9 cellular contexts compared by ENCODE assay signal in the genomic region with DNA sequence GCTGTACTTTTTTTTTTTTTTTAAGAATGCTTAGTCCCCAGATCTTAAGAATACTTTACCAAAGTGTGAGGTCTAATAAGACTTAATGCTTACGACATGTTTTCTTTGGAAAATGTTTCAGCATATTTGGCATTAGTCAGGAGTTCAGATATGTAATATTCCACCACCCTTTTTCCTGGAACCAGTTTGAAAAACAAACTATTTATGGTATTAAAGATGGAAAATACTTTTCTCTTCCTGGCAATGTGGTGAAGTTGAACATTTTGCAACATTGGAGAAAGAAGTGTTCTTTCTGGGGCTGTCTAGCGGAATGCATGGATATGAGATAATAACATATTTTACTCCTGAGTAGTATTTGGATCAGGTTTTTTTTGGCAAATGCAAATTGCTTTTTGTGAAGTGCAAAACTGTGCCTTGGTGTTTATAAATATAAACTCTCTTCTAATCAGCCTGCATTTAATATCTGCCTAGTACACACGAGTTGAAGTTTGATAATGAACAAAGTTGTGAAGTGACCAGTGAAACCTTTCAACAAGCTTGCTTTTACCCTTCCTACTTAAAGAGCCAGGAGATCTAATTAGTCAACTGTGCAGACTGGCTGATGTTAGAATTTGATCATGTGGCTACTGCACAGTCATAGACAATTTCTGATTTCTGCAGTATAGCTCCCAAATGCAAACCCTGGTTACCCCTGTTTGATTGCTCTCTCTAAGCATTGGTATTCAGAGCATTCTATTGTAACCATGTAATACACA. TPM values are rescaled to one million over a fixed set of nuclear protein-coding genes. Genes with fewer than 3 reads are reported as not detected.
DNase-seq lines count a peak whose midpoint lies in the region; ATAC-seq and TF ChIP-seq lines count a peak whose summit lies in the region.
"Had no signal": no experiment of that assay in that cellular context is flagged by ENCODE, and none has a peak within 500 bp of the region (broad histone marks: within the 10 kb centered on the region; RNA-seq: fewer than 3 reads in every experiment).

No MANE protein-coding gene starts in this region.

- H3K27me3 Mint-ChIP-seq in activated T-helper 17 cell treated with anti-CD3 and anti-CD28 coated beads, Interleukin-2, amount 50 U/mL, for 72 hours: no peaks in the 10 kb centered on the region
- no peaks in the 10 kb centered on the region for H3K27me3 Mint-ChIP-seq in stimulated activated memory B cell treated with anti-CD40 and anti-IgM and Interleukin-4, amounts not matched to agents 10 μg/mL and 1 μg/mL and 100 μg/mL, for 72 hours

- H3K9me3 Mint-ChIP-seq in activated T-helper 17 cell treated with anti-CD3 and anti-CD28 coated beads, Interleukin-2, amount 50 U/mL, for 72 hours: no peaks in the 10 kb centered on the region
- no peaks in the 10 kb centered on the region for H3K9me3 Mint-ChIP-seq in stimulated activated memory B cell treated with anti-CD40 and anti-IgM and Interleukin-4, amounts not matched to agents 10 μg/mL and 1 μg/mL and 100 μg/mL, for 72 hours

- peak overlapping the region; percentile 20 for H3K27ac Mint-ChIP-seq in activated T-helper 17 cell treated with anti-CD3 and anti-CD28 coated beads, Interleukin-2, amount 50 U/mL, for 72 hours
- H3K27ac Mint-ChIP-seq in stimulated activated memory B cell treated with anti-CD40 and anti-IgM and Interleukin-4, amounts not matched to agents 10 μg/mL and 1 μg/mL and 100 μg/mL, for 72 hours: peak overlapping the region; percentile 89

- peaks cover 13% of the 10 kb centered on the region for H3K4me1 Mint-ChIP-seq in activated T-helper 17 cell treated with anti-CD3 and anti-CD28 coated beads, Interleukin-2, amount 50 U/mL, for 72 hours
- H3K4me1 Mint-ChIP-seq in stimulated activated memory B cell treated with anti-CD40 and anti-IgM and Interleukin-4, amounts not matched to agents 10 μg/mL and 1 μg/mL and 100 μg/mL, for 72 hours: peaks cover 40% of the 10 kb centered on the region

- peak overlapping the region; percentile 48 for H3K4me3 Mint-ChIP-seq in activated T-helper 17 cell treated with anti-CD3 and anti-CD28 coated beads, Interleukin-2, amount 50 U/mL, for 72 hours
- H3K4me3 Mint-ChIP-seq in stimulated activated memory B cell treated with anti-CD40 and anti-IgM and Interleukin-4, amounts not matched to agents 10 μg/mL and 1 μg/mL and 100 μg/mL, for 72 hours: no peak overlapping the region

- no peak for DNase-seq in left ventricle myocardium superior
- no peak for DNase-seq in stimulated activated CD4-positive, alpha-beta T cell treated with anti-CD3 and anti-CD28 coated beads, Interleukin-4, amount 100 ng/mL, for 1 hour
- no peak for DNase-seq in foreskin melanocyte
- no peak for DNase-seq in GDM1 (lab: John Stamatoyannopoulos, UW)
- DNase-seq: SJCRH30 had no signal

- H3K36me3 Mint-ChIP-seq in activated T-helper 17 cell treated with anti-CD3 and anti-CD28 coated beads, Interleukin-2, amount 50 U/mL, for 72 hours (ENCODE audit: low read depth): peaks cover 95% of the 10 kb centered on the region
- peaks cover 44% of the 10 kb centered on the region for H3K36me3 Mint-ChIP-seq in stimulated activated memory B cell treated with anti-CD40 and anti-IgM and Interleukin-4, amounts not matched to agents 10 μg/mL and 1 μg/mL and 100 μg/mL, for 72 hours

- intact Hi-C loops in left ventricle myocardium superior (cut with micrococcal nuclease): no loop called here

- TF ChIP-seq POLR2A in GM18505 (IDR thresholded peaks at IDR 0.05; ENCODE audit: borderline replicate concordance, extremely low read depth, insufficient read depth, insufficient read length): no peak

- peak; percentile 19 for ATAC-seq in GM18505 (IDR thresholded peaks at IDR 0.05; ENCODE audit: unreplicated experiment)
- ATAC-seq in activated T-helper 17 cell treated with anti-CD3 and anti-CD28 coated beads, Interleukin-2, amount 50 U/mL, for 72 hours (replicated peaks): peak; percentile 23
- ATAC-seq in left ventricle myocardium superior: peak; percentile 81
- peak; percentile 21 for ATAC-seq in stimulated activated memory B cell treated with anti-CD40 and anti-IgM and Interleukin-4, amounts not matched to agents 10 μg/mL and 1 μg/mL and 100 μg/mL, for 72 hours
- no peak for ATAC-seq in GM19395 (IDR thresholded peaks at IDR 0.05; ENCODE audit: unreplicated experiment)

RNA-seq across cellular contexts. Expression of a gene that starts 20.9 kb away (rescaled TPM):
- 10 to 100 TPM; 33.7 to 58.6 TPM for total RNA-seq in activated T-helper 17 cell treated with anti-CD3 and anti-CD28 coated beads, Interleukin-2, amount 50 U/mL, for 72 hours
- 7.4 TPM for total RNA-seq in left ventricle myocardium superior
